Comparison of ENCODE assay signal across 1 cellular context in the genomic region with DNA sequence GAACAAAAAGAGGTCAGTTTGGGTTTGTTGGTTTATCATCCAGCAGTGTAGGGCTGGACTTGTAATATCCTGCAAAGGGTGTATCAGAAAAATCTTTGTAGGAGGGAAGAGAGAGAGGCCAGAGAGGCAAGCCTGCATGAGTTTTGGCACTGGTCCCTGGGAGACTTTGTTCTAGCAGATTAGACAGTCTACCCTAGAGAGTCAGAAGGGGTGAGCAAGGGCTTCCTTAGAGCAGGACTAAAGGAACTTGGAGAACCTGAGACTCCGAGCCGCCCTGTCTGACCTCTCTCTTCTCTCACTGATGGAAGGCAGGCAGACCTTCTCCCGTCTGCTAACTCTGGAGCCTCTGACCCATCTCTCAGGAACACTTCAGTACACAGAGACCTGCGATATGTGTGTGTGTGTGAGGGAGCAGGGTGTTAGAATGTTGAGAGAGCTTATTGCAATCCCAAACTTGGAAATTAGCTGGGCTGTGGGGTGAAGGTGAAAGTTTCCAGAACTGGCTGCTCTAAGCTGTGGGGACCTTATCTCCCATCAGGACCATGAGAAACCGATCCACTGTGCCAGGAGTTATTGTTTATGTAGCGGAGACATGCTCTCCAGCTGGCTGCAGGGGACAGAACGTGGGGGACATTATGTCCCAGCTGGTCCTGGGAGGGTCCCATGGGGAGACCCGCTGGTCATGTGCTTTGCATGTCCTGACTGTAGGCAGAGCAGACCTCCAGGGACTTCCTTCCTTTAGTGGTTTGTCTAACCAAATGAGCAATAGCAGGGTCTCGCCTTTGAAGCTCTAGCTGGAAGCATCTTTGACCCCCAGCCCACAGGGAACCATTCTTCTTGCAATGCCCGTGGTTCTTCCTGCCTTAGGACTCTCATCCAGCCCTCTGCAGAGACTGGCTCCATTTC.
TF ChIP-seq lines count a peak whose summit lies in the region.

No MANE protein-coding gene starts in this region.

TF ChIP-seq in IMR-90, 13 proteins besides CTCF, POLR2A, EP300 and RAD21 (continued from another document):
- no peak for TF ChIP-seq BHLHE40 (IDR thresholded peaks at IDR 0.05; ENCODE audit: low read depth, low read length)
- TF ChIP-seq CHD1 (IDR thresholded peaks at IDR 0.05; ENCODE audit: low read depth, low read length): no peak
- no peak for TF ChIP-seq ELK1 (IDR thresholded peaks at IDR 0.05; ENCODE audit: borderline replicate concordance, low read depth, low read length)
- no peak for TF ChIP-seq USF2 (IDR thresholded peaks at IDR 0.05; ENCODE audit: low read depth, low read length)
